In genomic region chr2:63506350-63506749, GRCh38 we compare ENCODE assay signal across 15 cellular contexts.
"Had no signal": no experiment of that assay in that cellular context is flagged by ENCODE, and none has a peak within 500 bp of the region (broad histone marks: within the 10 kb centered on the region; RNA-seq: fewer than 3 reads in every experiment).

No MANE protein-coding gene starts in this region.

- H3K27ac ChIP-seq: colonic mucosa, lower lobe of right lung, tibial artery had no signal

- H3K36me3 ChIP-seq: colonic mucosa, lower lobe of right lung, tibial artery had no signal

- H3K4me1 ChIP-seq: colonic mucosa, lower lobe of right lung, tibial artery had no signal

- H3K4me3 ChIP-seq: colonic mucosa, lower lobe of right lung, tibial artery had no signal

- H3K36me3 Mint-ChIP-seq: stimulated activated effector memory CD8-positive, alpha-beta T cell treated with anti-CD3 and anti-CD28 coated beads, Interleukin-12 subunit alpha, Interleukin-12 subunit beta, amount 100 ng/mL, for 72 hours had no signal

- H3K9me3 ChIP-seq: colonic mucosa had no signal

- H3K27ac Mint-ChIP-seq: brain; nephron; stimulated activated effector memory CD8-positive, alpha-beta T cell treated with anti-CD3 and anti-CD28 coated beads, Interleukin-12 subunit alpha, Interleukin-12 subunit beta, amount 100 ng/mL, for 72 hours had no signal

- H3K4me1 Mint-ChIP-seq: stimulated activated effector memory CD8-positive, alpha-beta T cell treated with anti-CD3 and anti-CD28 coated beads, Interleukin-12 subunit alpha, Interleukin-12 subunit beta, amount 100 ng/mL, for 72 hours had no signal

- ATAC-seq: activated naive CD4-positive, alpha-beta T cell treated with anti-CD3 and anti-CD28 coated beads, Interleukin-2, amount 50 U/mL, for 72 hours; esophagus mucosa; left colon; lower lobe of right lung; stimulated activated effector memory CD8-positive, alpha-beta T cell treated with anti-CD3 and anti-CD28 coated beads, Interleukin-12 subunit alpha, Interleukin-12 subunit beta, amount 100 ng/mL, for 72 hours had no signal

- H3K4me3 Mint-ChIP-seq: brain; nephron; stimulated activated effector memory CD8-positive, alpha-beta T cell treated with anti-CD3 and anti-CD28 coated beads, Interleukin-12 subunit alpha, Interleukin-12 subunit beta, amount 100 ng/mL, for 72 hours had no signal

- DNase-seq: activated CD8-positive, alpha-beta memory T cell treated with anti-CD3 and anti-CD28 coated beads for 24 hours; amygdala; central memory CD4-positive, alpha-beta T cell; colonic mucosa; left colon; lower lobe of right lung; nucleus accumbens; posterior cingulate gyrus; retina; tibial artery had no signal

- H3K27me3 ChIP-seq: colonic mucosa, tibial artery had no signal
